In the genomic region with DNA sequence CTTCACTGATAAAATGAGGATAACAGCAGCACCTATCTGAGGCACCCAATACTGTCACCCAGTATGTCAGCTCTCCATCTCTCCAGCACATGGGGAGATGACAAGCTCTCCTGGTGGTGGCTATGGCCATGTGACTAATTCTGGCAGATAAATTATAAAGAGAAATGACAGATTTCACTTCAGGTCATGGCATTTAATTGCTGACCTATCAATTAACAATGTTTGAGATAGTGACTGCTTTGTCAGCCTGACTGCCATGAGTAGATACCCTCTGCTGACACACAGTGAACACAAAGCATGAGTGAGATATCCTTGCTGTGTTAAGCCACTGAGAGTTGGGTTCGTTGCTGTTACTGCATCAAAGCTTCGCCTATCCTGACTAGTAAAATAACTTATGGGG, we compare ENCODE assay signal across 20 cellular contexts.
A peak's percentile ranks its signal among the peaks of the same experiment; 100 is the strongest.
DNase-seq lines count a peak whose midpoint lies in the region; ATAC-seq, FAIRE-seq and TF ChIP-seq lines count a peak whose summit lies in the region.
"Had no signal": no experiment of that assay in that cellular context is flagged by ENCODE, and none has a peak within 500 bp of the region (broad histone marks: within the 10 kb centered on the region; RNA-seq: fewer than 3 reads in every experiment).

No MANE protein-coding gene starts in this region.

- dilution Hi-C loops in IMR-90 (cut with HindIII; ENCODE audit: low sequenced_read_pairs, unreplicated experiment) = no loop called here

- no peaks in the 10 kb centered on the region; the same call in 1 of the 2 replicates for H3K4me1 ChIP-seq in IMR-90 (ENCODE audit: control insufficient read depth, insufficient read depth, low read length)
- no peaks in the 10 kb centered on the region for H3K4me1 ChIP-seq in K562 (replicated peaks in 1 of 2; ENCODE audit: control insufficient read depth in 2 of 2, insufficient read depth in 2 of 2, low read length in 2 of 2)
- H3K4me1 ChIP-seq in Caco-2 = no peaks in the 10 kb centered on the region

- intact Hi-C loops in activated CD4-positive, alpha-beta T cell treated with anti-CD3 and anti-CD28 coated beads, Interleukin-2, amount 10 ng/mL, durations not matched to agents 24 days and 14 days (cut with micrococcal nuclease) = no loop called here
- intact Hi-C loops in IMR-90 (cut with micrococcal nuclease) = no loop called here
- intact Hi-C loops in K562 (cut with micrococcal nuclease) = no loop called here
- intact Hi-C loops in Caco-2 (cut with micrococcal nuclease; ENCODE audit: unreplicated experiment) = no loop called here

- H3K36me3 ChIP-seq in IMR-90 (ENCODE audit: control insufficient read depth, insufficient read depth, low read length) (no peaks in the 10 kb centered on the region), K562 (ENCODE audit: control insufficient read depth, insufficient read depth, low read length) (no peaks in the 10 kb centered on the region), Caco-2 (ENCODE audit: control insufficient read depth, insufficient read depth, low read length) (no peaks in the 10 kb centered on the region)

- H3K27me3 Mint-ChIP-seq in activated CD4-positive, alpha-beta T cell treated with anti-CD3 and anti-CD28 coated beads, Interleukin-2, amount 10 ng/mL, durations not matched to agents 24 days and 14 days = peaks cover 8% of the 10 kb centered on the region
- peaks cover 10% of the 10 kb centered on the region for H3K27me3 Mint-ChIP-seq in Caco-2 (ENCODE audit: insufficient read depth, unreplicated experiment)

- no peak overlapping the region for H2AK5ac ChIP-seq in IMR-90 (ENCODE audit: low read depth, low read length)

- H3K9me3 Mint-ChIP-seq in activated CD4-positive, alpha-beta T cell treated with anti-CD3 and anti-CD28 coated beads, Interleukin-2, amount 10 ng/mL, durations not matched to agents 24 days and 14 days = no peaks in the 10 kb centered on the region
- H3K9me3 Mint-ChIP-seq in Caco-2 (ENCODE audit: unreplicated experiment) = no peaks in the 10 kb centered on the region
- H3K9me3 Mint-ChIP-seq: CD4-positive, alpha-beta memory T cell; GM23338; H9 had no signal

- H3K9me3 ChIP-seq in IMR-90 (ENCODE audit: control insufficient read depth, insufficient read depth, low read length) (no peaks in the 10 kb centered on the region), K562 (replicated peaks; ENCODE audit: control insufficient read depth, insufficient read depth, low read depth, low read length) (no peaks in the 10 kb centered on the region), Caco-2 (no peaks in the 10 kb centered on the region)

- TF ChIP-seq CTCF in IMR-90 (conservative IDR thresholded peaks at IDR 0.05; ENCODE audit: low read depth, low read length) (no peak), K562 (IDR thresholded peaks at IDR 0.05 in 2 of 3, conservative IDR thresholded peaks at IDR 0.05 in 1 of 3; ENCODE audit: insufficient read depth in 2 of 3, low read depth in 1 of 3, low read length in 3 of 3) (no peak), Caco-2 (IDR thresholded peaks at IDR 0.05; ENCODE audit: insufficient read depth in 1 of 2, low read depth in 1 of 2, low read length in 1 of 2, severe bottlenecking in 1 of 2, unreplicated experiment in 1 of 2) (no peak)

- no peaks in the 10 kb centered on the region; the same call in 1 of the 2 replicates for H3K9me1 ChIP-seq in IMR-90 (ENCODE audit: insufficient read depth, low read length)
- H3K9me1 ChIP-seq in K562 (ENCODE audit: control insufficient read depth, insufficient read depth, low read length) = no peaks in the 10 kb centered on the region

- CTCF ChIA-PET in IMR-90 (lab: Yijun Ruan, JAX) = no interaction called here
- CTCF ChIA-PET in K562 (lab: Yijun Ruan, JAX; ENCODE audit: low intra/inter-chr PET ratio) = no interaction called here
- CTCF ChIA-PET in Caco-2 (lab: Charles Lee) = no interaction called here

- H4K5ac ChIP-seq in IMR-90 (ENCODE audit: low read depth, low read length) = no peak overlapping the region

- no TSS peak for BruUV-seq in IMR-90 (replicated peaks; lab: Mats Ljungman, UMichigan)
- BruUV-seq in K562 (replicated peaks; lab: Mats Ljungman, UMichigan) = no TSS peak
- BruUV-seq in Caco-2 (replicated peaks; lab: Mats Ljungman, UMichigan) = no TSS peak

- H3K79me1 ChIP-seq in IMR-90 (ENCODE audit: low read depth in 1 of 2, low read length in 2 of 2) = no peaks in the 10 kb centered on the region

- in situ Hi-C loops in IMR-90 (cut with MboI; ENCODE audit: low sequenced_read_pairs) (no loop called here), K562 (cut with MboI) (no loop called here)

- no peak overlapping the region for H3K4ac ChIP-seq in IMR-90 (ENCODE audit: low read depth, low read length)

- no peak for TF ChIP-seq POLR2A in IMR-90 (IDR thresholded peaks at IDR 0.05; ENCODE audit: low read depth, low read length)
- TF ChIP-seq POLR2A in K562 (conservative IDR thresholded peaks at IDR 0.05) = no peak

- no peak for TF ChIP-seq RAD21 in IMR-90 (IDR thresholded peaks at IDR 0.05; ENCODE audit: low read length)
- no peak for TF ChIP-seq RAD21 in K562 (CRISPR knock-in tag; conservative IDR thresholded peaks at IDR 0.05 in 1 of 2, IDR thresholded peaks at IDR 0.05 in 1 of 2)

- H3K4me3 Mint-ChIP-seq in activated CD4-positive, alpha-beta T cell treated with anti-CD3 and anti-CD28 coated beads, Interleukin-2, amount 10 ng/mL, durations not matched to agents 24 days and 14 days = no peak overlapping the region
- no peak overlapping the region for H3K4me3 Mint-ChIP-seq in Caco-2 (ENCODE audit: unreplicated experiment)
- H3K4me3 Mint-ChIP-seq: CD4-positive, alpha-beta memory T cell; GM23338; H9 had no signal

- no CpG with 5 or more reads among the region's 2 CpGs for WGBS in IMR-90 (ENCODE audit: extremely low coverage in 2 of 2, insufficient read length in 1 of 2), 2 experiments
- WGBS in K562 (ENCODE audit: insufficient coverage, low coverage, missing lambda C conversion rate) = 0% methylated on average over 2 of the region's 2 CpGs

- no peak overlapping the region for H3K18ac ChIP-seq in IMR-90 (ENCODE audit: low read depth, low read length)

- ATAC-seq in IMR-90 (ENCODE audit: low read depth) = no peak
- no peak for ATAC-seq in K562
- ATAC-seq: GM12878, GM23338, HCT116 had no signal

- no peak overlapping the region for H4K91ac ChIP-seq in IMR-90 (ENCODE audit: insufficient read depth, low read depth, low read length)

- H2BK15ac ChIP-seq in IMR-90 (ENCODE audit: low read depth, low read length) = no peak overlapping the region

- no peaks in the 10 kb centered on the region for H3K4me1 Mint-ChIP-seq in activated CD4-positive, alpha-beta T cell treated with anti-CD3 and anti-CD28 coated beads, Interleukin-2, amount 10 ng/mL, durations not matched to agents 24 days and 14 days
- H3K4me1 Mint-ChIP-seq in Caco-2 (ENCODE audit: low read depth, unreplicated experiment) = no peaks in the 10 kb centered on the region
- H3K4me1 Mint-ChIP-seq: CD4-positive, alpha-beta memory T cell; GM23338 had no signal

- no peaks in the 10 kb centered on the region for H3K79me2 ChIP-seq in K562 (ENCODE audit: control insufficient read depth, insufficient read depth, low read length)

- no peak for FAIRE-seq in K562 (lab: Jason Lieb, UNC)
- FAIRE-seq: A204.1, G401.6, GM12878 had no signal

- no peak overlapping the region for H3K9ac ChIP-seq in IMR-90 (ENCODE audit: low read depth, low read length)
- H3K9ac ChIP-seq in K562 (ENCODE audit: insufficient read depth in 1 of 2, low read depth in 2 of 2, low read length in 2 of 2) = no peak overlapping the region

- POLR2A ChIA-PET in IMR-90 (lab: Charles Lee; ENCODE audit: unreplicated experiment) (no interaction called here), K562 (lab: Yijun Ruan, JAX) (no interaction called here), Caco-2 (lab: Charles Lee) (no interaction called here)

- no peak overlapping the region for H3K56ac ChIP-seq in IMR-90 (ENCODE audit: extremely low read depth, insufficient read depth, low read length)

- no peak for TF ChIP-seq EP300 in K562 (IDR thresholded peaks at IDR 0.05; ENCODE audit: low read length)

- no peaks in the 10 kb centered on the region for H3K27me3 ChIP-seq in IMR-90 (ENCODE audit: control insufficient read depth, insufficient read depth, low read length)
- H3K27me3 ChIP-seq in K562 (ENCODE audit: control insufficient read depth in 2 of 2, insufficient read depth in 2 of 2, low read length in 2 of 2) = no peaks in the 10 kb centered on the region; a peak in 1 of 5 replicates
- no peaks in the 10 kb centered on the region for H3K27me3 ChIP-seq in Caco-2 (replicated peaks; ENCODE audit: control insufficient read depth, insufficient read depth, low read length)

- no peak overlapping the region for H4K8ac ChIP-seq in IMR-90 (ENCODE audit: low read depth in 2 of 2, low read length in 2 of 2)

- no peaks in the 10 kb centered on the region for H4K20me1 ChIP-seq in IMR-90 (ENCODE audit: insufficient read depth, low read length)
- H4K20me1 ChIP-seq in K562 (replicated peaks; ENCODE audit: control insufficient read depth, insufficient read depth, low read length) = no peaks in the 10 kb centered on the region

- peak; percentile 11 for DNase-seq in activated CD4-positive, alpha-beta T cell treated with anti-CD3 and anti-CD28 coated beads, Interleukin-2, amount 10 ng/mL, durations not matched to agents 24 days and 14 days
- no peak for DNase-seq in activated CD4-positive, alpha-beta T cell treated with anti-CD3 and anti-CD28 coated beads for 4 hours
- DNase-seq in IMR-90 = no peak
- DNase-seq in K562 (ENCODE audit: extremely low read depth in 1 of 4, low spot score in 3 of 4) = no peak
- no peak for DNase-seq in stimulated activated naive CD4-positive, alpha-beta T cell (lab: John Stamatoyannopoulos, UW)
- no peak for DNase-seq in dermis blood vessel endothelial cell
- no peak for DNase-seq in Caco-2
- DNase-seq: ACHN; AML-193; CD4-positive, alpha-beta memory T cell; COR-L47; DMS153; DND-41; H9 had no signal

- H2AK9ac ChIP-seq in IMR-90 (replicated peaks; ENCODE audit: low read depth, low read length, poor library complexity) = no peak overlapping the region

- H3K4me3 ChIP-seq in IMR-90 (ENCODE audit: insufficient read depth, low read depth, low read length) (no peak overlapping the region), K562 (no peak overlapping the region), Caco-2 (ENCODE audit: low read depth, low read length) (no peak overlapping the region)
- H3K4me3 ChIP-seq: GM12878, GM23338 had no signal

- H3K4me2 ChIP-seq in IMR-90 (ENCODE audit: low read depth, low read length) (no peak overlapping the region), K562 (ENCODE audit: insufficient read depth, low read length) (no peak overlapping the region)
- H3K4me2 ChIP-seq: GM23338 had no signal

- no peak overlapping the region for H3K27ac Mint-ChIP-seq in activated CD4-positive, alpha-beta T cell treated with anti-CD3 and anti-CD28 coated beads, Interleukin-2, amount 10 ng/mL, durations not matched to agents 24 days and 14 days
- H3K27ac Mint-ChIP-seq in Caco-2 (ENCODE audit: unreplicated experiment) = no peak overlapping the region
- H3K27ac Mint-ChIP-seq: CD4-positive, alpha-beta memory T cell; GM23338; H9 had no signal

- H2BK120ac ChIP-seq in IMR-90 (ENCODE audit: low read depth, low read length) = no peak overlapping the region

- H2AFZ ChIP-seq in IMR-90 (replicated peaks; ENCODE audit: low read length, poor library complexity) (no peak overlapping the region), K562 (ENCODE audit: low read depth, low read length) (no peak overlapping the region)
- H2AFZ ChIP-seq: GM23338 had no signal

- H3K23ac ChIP-seq in IMR-90 (ENCODE audit: low read depth, low read length) = no peak overlapping the region

- no peaks in the 10 kb centered on the region for H3K36me3 Mint-ChIP-seq in activated CD4-positive, alpha-beta T cell treated with anti-CD3 and anti-CD28 coated beads, Interleukin-2, amount 10 ng/mL, durations not matched to agents 24 days and 14 days (ENCODE audit: low read depth)
- H3K36me3 Mint-ChIP-seq in Caco-2 (ENCODE audit: insufficient read depth, unreplicated experiment) = no peaks in the 10 kb centered on the region
- H3K36me3 Mint-ChIP-seq: CD4-positive, alpha-beta memory T cell had no signal

- no peak overlapping the region for H3K27ac ChIP-seq in IMR-90 (ENCODE audit: insufficient read depth, low read length)
- no peak overlapping the region for H3K27ac ChIP-seq in K562 (ENCODE audit: extremely low read depth, low read depth, low read length)
- H3K27ac ChIP-seq: 22Rv1 had no signal

- H3K14ac ChIP-seq in IMR-90 (replicated peaks; ENCODE audit: low read depth, low read length) = no peak overlapping the region

- no peak overlapping the region for H2BK5ac ChIP-seq in IMR-90 (ENCODE audit: low read depth, low read length, poor library complexity, severe bottlenecking)

- no peak overlapping the region for H2BK20ac ChIP-seq in IMR-90 (ENCODE audit: low read depth, low read length)
